In genomic region chr1:10724052-10724494, GRCh38 we compare ENCODE assay signal across 12 cellular contexts.
DNase-seq lines count a peak whose midpoint lies in the region; ATAC-seq and TF ChIP-seq lines count a peak whose summit lies in the region.
"Had no signal": no experiment of that assay in that cellular context is flagged by ENCODE, and none has a peak within 500 bp of the region (broad histone marks: within the 10 kb centered on the region; RNA-seq: fewer than 3 reads in every experiment).

No MANE protein-coding gene starts in this region.

- H4K91ac ChIP-seq in H9 (ENCODE audit: insufficient read length, low read depth, low read length) = no peak overlapping the region

- no peak overlapping the region for H2AK5ac ChIP-seq in H9 (ENCODE audit: insufficient read length, low read length)

- POLR2A ChIA-PET in HEK293T (lab: Yijun Ruan, JAX) = interaction anchor here (1.1 kb wide), 1 partner anchor 9 kb away, joined by 3 read pairs; no protein-coding TSS in a partner anchor

- H3K36me3 Mint-ChIP-seq in H9 (ENCODE audit: insufficient read depth in 1 of 3, low read depth in 3 of 3) = no peaks in the 10 kb centered on the region

- peak; percentile 40 for DNase-seq in A172 (ENCODE audit: low spot score)
- DNase-seq in M059J (ENCODE audit: low read depth) = peak; percentile 89
- DNase-seq in amniotic epithelial cell (ENCODE audit: low read depth) = peak; percentile 54
- peak; percentile 46 to 56 for DNase-seq in left colon
- DNase-seq in H9 = no peak
- no peak for DNase-seq in GF-D8 (lab: John Stamatoyannopoulos, UW)
- DNase-seq in HEK293T (ENCODE audit: extremely low spot score) = no peak
- no peak for DNase-seq in hippocampal formation (lab: John Stamatoyannopoulos, UW)
- DNase-seq: activated CD4-positive, alpha-beta T cell treated with anti-CD3 and anti-CD28 coated beads for 4 hours; trophoblast cell had no signal

- CTCF ChIA-PET in HEK293T (lab: Yijun Ruan, JAX) = interaction anchor here (1.0 kb wide), 1 partner anchor 26 kb away, joined by 4 read pairs; no protein-coding TSS in a partner anchor

- no peaks in the 10 kb centered on the region for H3K27me3 Mint-ChIP-seq in H9 (ENCODE audit: low read depth)

- no peak overlapping the region for H3K4me2 ChIP-seq in H9 (ENCODE audit: insufficient read depth, insufficient read length, low read length)
- H3K4me2 ChIP-seq: KMS-11 had no signal

- WGBS in H9 (ENCODE audit: extremely low coverage, insufficient read length, low lambda C conversion rate) = no CpG with 5 or more reads among the region's 12 CpGs

- H3K56ac ChIP-seq in H9 (ENCODE audit: insufficient read length, low read depth, low read length) = no peak overlapping the region

- H3K27ac Mint-ChIP-seq in H9 = peak overlapping the region in 1 of 3 experiments; percentile 77; a peak in 1 of 7 replicates
- H3K27ac Mint-ChIP-seq: progenitor cell of endocrine pancreas had no signal

- no peak for TF ChIP-seq CTCF in H9 (conservative IDR thresholded peaks at IDR 0.05)

- H3K4me3 Mint-ChIP-seq in H9 = no peak overlapping the region

- no peak overlapping the region for H2BK15ac ChIP-seq in H9 (ENCODE audit: low read depth, low read length)

- H3K23me2 ChIP-seq in H9 (ENCODE audit: insufficient read length, low read depth, low read length, poor library complexity, severe bottlenecking) = no peaks in the 10 kb centered on the region

- H2BK20ac ChIP-seq in H9 (ENCODE audit: low read depth, low read length, poor library complexity, severe bottlenecking) = no peak overlapping the region

- H3K9ac ChIP-seq in H9 (ENCODE audit: extremely low read depth, insufficient read length, low read length) = no peak overlapping the region
- H3K9ac ChIP-seq: KMS-11 had no signal

- no peaks in the 10 kb centered on the region for H4K20me1 ChIP-seq in H9 (ENCODE audit: control insufficient read depth, insufficient read depth, insufficient read length)

- no peak overlapping the region for H2BK5ac ChIP-seq in H9 (ENCODE audit: insufficient read length, low read length)

- H2BK120ac ChIP-seq in H9 (ENCODE audit: low read depth, low read length, poor library complexity, severe bottlenecking) = no peak overlapping the region

- H4K5ac ChIP-seq in H9 (ENCODE audit: insufficient read length, low read depth, low read length) = no peak overlapping the region

- no peaks in the 10 kb centered on the region for H3K9me3 ChIP-seq in H9 (ENCODE audit: control insufficient read depth, low read depth, low read length)

- peak; percentile 57 for ATAC-seq in left colon

- no peak overlapping the region for H3K18ac ChIP-seq in H9 (ENCODE audit: insufficient read length, low read depth, low read length)

- H3T11ph ChIP-seq in H9 (ENCODE audit: low read length) = no peak overlapping the region

- H2BK12ac ChIP-seq in H9 (ENCODE audit: insufficient read length, low read depth, low read length) = no peak overlapping the region

- no peak overlapping the region; the same call in 1 of the 2 replicates for H3K14ac ChIP-seq in H9 (ENCODE audit: insufficient read depth, low read length)

- no peaks in the 10 kb centered on the region for H3K79me2 ChIP-seq in H9 (ENCODE audit: insufficient read depth, low read length)

- H4K8ac ChIP-seq in H9 (replicated peaks; ENCODE audit: insufficient read length, low read depth, low read length) = no peak overlapping the region

- H3K27ac ChIP-seq in H9 (ENCODE audit: insufficient read length, low read depth, low read length) = no peak overlapping the region
- H3K27ac ChIP-seq: KMS-11 had no signal

- intact Hi-C loops in left colon (cut with DNase I, micrococcal nuclease) = no loop called here

- no peaks in the 10 kb centered on the region; a peak in 1 of 5 replicates for H3K9me3 Mint-ChIP-seq in H9

- H3K79me1 ChIP-seq in H9 (ENCODE audit: insufficient read depth, low read depth, low read length, poor library complexity, severe bottlenecking) = no peaks in the 10 kb centered on the region

- H3K4me1 Mint-ChIP-seq in H9 = peaks cover 15 to 49% of the 10 kb centered on the region in 2 experiments

- no peaks in the 10 kb centered on the region for H3K27me3 ChIP-seq in H9 (ENCODE audit: insufficient read depth, low read length)

- H3K4ac ChIP-seq in H9 (ENCODE audit: low read depth, low read length) = no peak overlapping the region

- no peak overlapping the region for H3K23ac ChIP-seq in H9 (ENCODE audit: insufficient read length, low read depth, low read length)

- H2AFZ ChIP-seq in H9 (ENCODE audit: low read length) = no peak overlapping the region

- no peaks in the 10 kb centered on the region; the same call in 1 of the 2 replicates for H3K4me1 ChIP-seq in H9 (ENCODE audit: insufficient read depth, low read length)

TF ChIP-seq in HEK293T, 16 proteins besides CTCF, POLR2A, EP300 and RAD21:
- no peak for TF ChIP-seq NFRKB (IDR thresholded peaks at IDR 0.05)
- TF ChIP-seq FOXM1 (IDR thresholded peaks at IDR 0.05; ENCODE audit: borderline replicate concordance) = no peak
- no peak for TF ChIP-seq HDGF (IDR thresholded peaks at IDR 0.05; ENCODE audit: borderline replicate concordance)
- no peak for TF ChIP-seq FOXA1 (IDR thresholded peaks at IDR 0.05)
- TF ChIP-seq SUZ12 (IDR thresholded peaks at IDR 0.05) = no peak
- TF ChIP-seq ZNF384 (IDR thresholded peaks at IDR 0.05) = no peak
- TF ChIP-seq PKNOX1 (IDR thresholded peaks at IDR 0.05) = no peak
- TF ChIP-seq ARNT (IDR thresholded peaks at IDR 0.05) = no peak
- no peak for TF ChIP-seq CTBP1 (IDR thresholded peaks at IDR 0.05; ENCODE audit: borderline replicate concordance)
- no peak for TF ChIP-seq L3MBTL2 (conservative IDR thresholded peaks at IDR 0.05)
- TF ChIP-seq BHLHE40 (IDR thresholded peaks at IDR 0.05; ENCODE audit: borderline replicate concordance) = no peak
- TF ChIP-seq SP1 (IDR thresholded peaks at IDR 0.05) = no peak
- TF ChIP-seq FOXK2 (IDR thresholded peaks at IDR 0.05) = no peak

Comparison
In these comparisons a context has a peak if more than half of its experiments do, and no peak if none do; other contexts are left out.
1. DNase-seq: peak in A172 (single experiment), M059J (single experiment), amniotic epithelial cell (single experiment) and left colon (2 of 2); none in H9 (single experiment), GF-D8 (single experiment), HEK293T (single experiment) and hippocampal formation (0 of 2).